1 cellular context compared by ENCODE assay signal in the genomic region with DNA sequence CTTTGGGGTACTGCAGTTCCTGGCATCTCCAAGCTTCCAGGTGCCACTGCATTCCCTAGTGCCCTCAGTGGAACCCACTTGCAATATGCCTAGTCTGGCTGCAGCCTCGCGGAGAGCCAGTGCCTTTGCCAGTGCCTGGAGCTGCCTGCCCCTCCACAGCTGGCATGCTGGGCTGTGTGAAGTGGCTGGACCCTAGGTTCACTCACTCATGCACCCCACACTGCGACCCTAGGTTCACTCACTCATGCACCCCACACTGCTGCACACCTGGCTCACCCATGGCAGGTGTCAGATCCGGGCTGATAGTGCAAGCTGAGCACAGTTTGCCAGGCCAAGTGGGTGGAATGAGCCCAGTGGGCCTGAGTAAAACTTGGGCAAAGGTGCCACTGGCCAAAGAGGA.
TF ChIP-seq lines count a peak whose summit lies in the region.

No MANE protein-coding gene starts in this region.

TF ChIP-seq in H1, 55 proteins besides CTCF, POLR2A, EP300 and RAD21 (continued from another document):
- TF ChIP-seq, protein P1, sequence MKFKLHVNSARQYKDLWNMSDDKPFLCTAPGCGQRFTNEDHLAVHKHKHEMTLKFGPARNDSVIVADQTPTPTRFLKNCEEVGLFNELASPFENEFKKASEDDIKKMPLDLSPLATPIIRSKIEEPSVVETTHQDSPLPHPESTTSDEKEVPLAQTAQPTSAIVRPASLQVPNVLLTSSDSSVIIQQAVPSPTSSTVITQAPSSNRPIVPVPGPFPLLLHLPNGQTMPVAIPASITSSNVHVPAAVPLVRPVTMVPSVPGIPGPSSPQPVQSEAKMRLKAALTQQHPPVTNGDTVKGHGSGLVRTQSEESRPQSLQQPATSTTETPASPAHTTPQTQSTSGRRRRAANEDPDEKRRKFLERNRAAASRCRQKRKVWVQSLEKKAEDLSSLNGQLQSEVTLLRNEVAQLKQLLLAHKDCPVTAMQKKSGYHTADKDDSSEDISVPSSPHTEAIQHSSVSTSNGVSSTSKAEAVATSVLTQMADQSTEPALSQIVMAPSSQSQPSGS (IDR thresholded peaks at IDR 0.05; ENCODE audit: low read length): no peak
- TF ChIP-seq KDM4A (IDR thresholded peaks at IDR 0.05; ENCODE audit: low read depth, low read length, severe bottlenecking): no peak
- TF ChIP-seq RNF2 (IDR thresholded peaks at IDR 0.05; ENCODE audit: borderline replicate concordance, low read depth, low read length, missing control alignments, poor library complexity, severe bottlenecking): no peak
- TF ChIP-seq EZH2 (IDR thresholded peaks at IDR 0.05; ENCODE audit: low read depth, low read length, severe bottlenecking): no peak
TF ChIP-seq in H1: peak in this region for 0.
